In genomic region chr7:44638611-44639557, GRCh38 we compare ENCODE assay signal across 1 cellular context.
TF ChIP-seq lines count a peak whose summit lies in the region.

No MANE protein-coding gene starts in this region.

TF ChIP-seq in GM12878, 131 proteins besides CTCF, POLR2A, EP300 and RAD21 (continued from another document and continues in another):
- TF ChIP-seq MAX (IDR thresholded peaks at IDR 0.05; ENCODE audit: low read depth, low read length) (no peak), POU2F2 (IDR thresholded peaks at IDR 0.05; ENCODE audit: borderline replicate concordance, low read depth, low read length) (peak; percentile 88), PRDM15 (CRISPR knock-in tag; IDR thresholded peaks at IDR 0.05) (no peak), SREBF1 (IDR thresholded peaks at IDR 0.05; ENCODE audit: low read length) (no peak), PAX8 (IDR thresholded peaks at IDR 0.05) (no peak), JUNB (IDR thresholded peaks at IDR 0.05) (peak; percentile 98), ZNF217 (IDR thresholded peaks at IDR 0.05) (peak; percentile 72), RFX5 (IDR thresholded peaks at IDR 0.05; ENCODE audit: low read depth, low read length) (no peak), IRF5 (IDR thresholded peaks at IDR 0.05; ENCODE audit: borderline replicate concordance) (no peak), E2F8 (IDR thresholded peaks at IDR 0.05; ENCODE audit: low read depth, partially characterized antibody) (no peak), TCF3 (IDR thresholded peaks at IDR 0.05; ENCODE audit: borderline replicate concordance, insufficient read depth, low read depth, low read length) (peak; percentile 98), FOXM1 (IDR thresholded peaks at IDR 0.05; ENCODE audit: low read depth, low read length) (peak; percentile 94), BRCA1 (IDR thresholded peaks at IDR 0.05; ENCODE audit: low read depth, low read length) (no peak), ZNF384 (IDR thresholded peaks at IDR 0.05; ENCODE audit: borderline replicate concordance, low read depth, low read length) (no peak), BCL11A (IDR thresholded peaks at IDR 0.05; ENCODE audit: low read depth, low read length) (peak; percentile 96), MXI1 (IDR thresholded peaks at IDR 0.05; ENCODE audit: low read depth, low read length) (no peak), SRF (IDR thresholded peaks at IDR 0.05; ENCODE audit: low read depth in 2 of 2, low read length in 2 of 2) (peak in 1 of 2 experiments; percentile 82; a peak in 2 of 4 replicates), BCLAF1 (IDR thresholded peaks at IDR 0.05) (no peak), HSF1 (IDR thresholded peaks at IDR 0.05; ENCODE audit: low read depth, low read length) (0 out of 2 replicates have a peak, but pooled peaks have one; percentile 8), CREM (IDR thresholded peaks at IDR 0.05; ENCODE audit: low read depth) (peak; percentile 95), TBL1XR1 (IDR thresholded peaks at IDR 0.05; ENCODE audit: low read depth, low read length) (peak; percentile 97; the same call in 1 of the 2 replicates), BACH1 (IDR thresholded peaks at IDR 0.05; ENCODE audit: borderline replicate concordance) (peak; percentile 33; the same call in 1 of the 2 replicates), GABPA (IDR thresholded peaks at IDR 0.05; ENCODE audit: low read depth) (peak; percentile 74), RUNX3 (IDR thresholded peaks at IDR 0.05; ENCODE audit: low read length) (peak; percentile 97), ZBTB40 (IDR thresholded peaks at IDR 0.05; ENCODE audit: borderline replicate concordance) (no peak; the same call in 1 of the 2 replicates), MYC (IDR thresholded peaks at IDR 0.05; ENCODE audit: insufficient read depth, insufficient read length, insufficient replicate concordance, low read length, severe bottlenecking) (no peak), ZZZ3 (IDR thresholded peaks at IDR 0.05; ENCODE audit: control insufficient read depth, insufficient read length, low read depth) (no peak), CEBPZ (IDR thresholded peaks at IDR 0.05; ENCODE audit: low read depth, low read length) (no peak), RBBP5 (conservative IDR thresholded peaks at IDR 0.05) (0 out of 2 replicates have a peak, but pooled peaks have one; percentile 15), NFXL1 (IDR thresholded peaks at IDR 0.05; ENCODE audit: borderline replicate concordance) (no peak), NFIC (IDR thresholded peaks at IDR 0.05; ENCODE audit: low read depth, low read length) (peak; percentile 93), ZNF24 (IDR thresholded peaks at IDR 0.05) (no peak), USF1 (IDR thresholded peaks at IDR 0.05; ENCODE audit: borderline replicate concordance, extremely low read length, insufficient read depth, low read depth, low read length) (no peak), SPI1 (IDR thresholded peaks at IDR 0.05; ENCODE audit: borderline replicate concordance, insufficient read depth, low read depth, low read length) (peak; percentile 91)
